In genomic region chr1:224258351-224258750, GRCh38 we compare ENCODE assay signal across 16 cellular contexts.
A peak's percentile ranks its signal among the peaks of the same experiment; 100 is the strongest.
DNase-seq lines count a peak whose midpoint lies in the region; ATAC-seq and TF ChIP-seq lines count a peak whose summit lies in the region.
"Had no signal": no experiment of that assay in that cellular context is flagged by ENCODE, and none has a peak within 500 bp of the region (broad histone marks: within the 10 kb centered on the region; RNA-seq: fewer than 3 reads in every experiment).

No MANE protein-coding gene starts in this region.

- no peak for DNase-seq in T-helper 17 cell
- no peak for DNase-seq in central memory CD8-positive, alpha-beta T cell (ENCODE audit: low spot score in 2 of 2)
- no peak for DNase-seq in AG08396 (ENCODE audit: low spot score)
- no peak for DNase-seq in HEK293T (ENCODE audit: extremely low spot score)
- DNase-seq: 8988T; ACHN; AML-193; Caco-2; Calu3; CD4-positive, alpha-beta T cell; CD8-positive, alpha-beta T cell; DMS79 treated with DMSO at 0.1 percent for 48 hours; GF-D8 had no signal

- TF ChIP-seq CTCF in HEK293 (tag by site-specific recombination; IDR thresholded peaks at IDR 0.05): no peak

- CTCF ChIA-PET in HEK293 (lab: Yijun Ruan, JAX): no interaction called here
- CTCF ChIA-PET in HEK293T (lab: Yijun Ruan, JAX): no interaction called here

- no peak for ATAC-seq in T-helper 17 cell
- no peak for ATAC-seq in central memory CD8-positive, alpha-beta T cell (replicated peaks; ENCODE audit: extremely low read depth, poor library complexity, severe bottlenecking)
- ATAC-seq: CD8-positive, alpha-beta T cell had no signal

- no peak overlapping the region for H3K4me3 Mint-ChIP-seq in T-helper 17 cell
- no peak overlapping the region for H3K4me3 Mint-ChIP-seq in central memory CD8-positive, alpha-beta T cell
- H3K4me3 Mint-ChIP-seq: B cell; CD4-positive, alpha-beta T cell; CD8-positive, alpha-beta T cell had no signal

- H3K27ac ChIP-seq in HEK293 (ENCODE audit: extremely low read depth, low read depth, low read length): no peak overlapping the region
- H3K27ac ChIP-seq: BLaER1 treated with 17β-estradiol and CSF1 and Interleukin-3, amounts not matched to agents 10 nM and 100 nM had no signal

- peaks cover 6% of the 10 kb centered on the region for H3K36me3 Mint-ChIP-seq in T-helper 17 cell (ENCODE audit: low read depth)
- H3K36me3 Mint-ChIP-seq in central memory CD8-positive, alpha-beta T cell (ENCODE audit: insufficient read depth): peaks cover 8% of the 10 kb centered on the region

- H3K27me3 Mint-ChIP-seq in T-helper 17 cell: no peaks in the 10 kb centered on the region
- no peaks in the 10 kb centered on the region for H3K27me3 Mint-ChIP-seq in central memory CD8-positive, alpha-beta T cell
- H3K27me3 Mint-ChIP-seq: B cell; CD4-positive, alpha-beta T cell had no signal

- H3K9me3 Mint-ChIP-seq in central memory CD8-positive, alpha-beta T cell: no peaks in the 10 kb centered on the region
- H3K9me3 Mint-ChIP-seq: CD4-positive, alpha-beta T cell; CD8-positive, alpha-beta T cell had no signal

- no peak overlapping the region for H3K4me3 ChIP-seq in HEK293 (ENCODE audit: low read depth, low read length)
- H3K4me3 ChIP-seq: BLaER1 treated with 17β-estradiol and CSF1 and Interleukin-3, amounts not matched to agents 10 nM and 100 nM had no signal

- H3K4me1 ChIP-seq in HEK293 (ENCODE audit: control insufficient read depth, insufficient read depth, low read length): no peaks in the 10 kb centered on the region
- H3K4me1 ChIP-seq: Caco-2 had no signal

- POLR2A ChIA-PET in HEK293 (lab: Yijun Ruan, JAX): no interaction called here
- POLR2A ChIA-PET in HEK293T (lab: Yijun Ruan, JAX): no interaction called here

- peak overlapping the region; percentile 61 for H3K27ac Mint-ChIP-seq in T-helper 17 cell
- peak overlapping the region; percentile 62 for H3K27ac Mint-ChIP-seq in central memory CD8-positive, alpha-beta T cell (ENCODE audit: low read depth)
- H3K27ac Mint-ChIP-seq: B cell; CD4-positive, alpha-beta T cell; CD8-positive, alpha-beta T cell had no signal

- H3K9me3 ChIP-seq in HEK293 (ENCODE audit: control insufficient read depth, insufficient read depth, low read depth, low read length) (no peaks in the 10 kb centered on the region), T-helper 17 cell (ENCODE audit: control insufficient read depth, low read length, poor library complexity, severe bottlenecking) (no peaks in the 10 kb centered on the region)
- H3K9me3 ChIP-seq: BLaER1 treated with 17β-estradiol and CSF1 and Interleukin-3, amounts not matched to agents 10 nM and 100 nM; Caco-2 had no signal

- peaks cover 19% of the 10 kb centered on the region for H3K4me1 Mint-ChIP-seq in T-helper 17 cell
- H3K4me1 Mint-ChIP-seq in central memory CD8-positive, alpha-beta T cell: no peaks in the 10 kb centered on the region

- peaks cover 2 to 31% of the 10 kb centered on the region in 2 experiments for H3K36me3 ChIP-seq in HEK293 (ENCODE audit: control insufficient read depth in 2 of 2, insufficient read depth in 1 of 2, low read length in 2 of 2)

TF ChIP-seq in HEK293, 187 proteins besides CTCF, POLR2A, EP300 and RAD21:
- TF ChIP-seq KLF16 (tag by site-specific recombination; IDR thresholded peaks at IDR 0.05) (no peak), ZNF140 (tag by site-specific recombination; IDR thresholded peaks at IDR 0.05) (peak; percentile 96), SP3 (tag by site-specific recombination; IDR thresholded peaks at IDR 0.05) (no peak), ZNF600 (tag by site-specific recombination; IDR thresholded peaks at IDR 0.05) (no peak)

TF ChIP-seq in HEK293T, 16 proteins besides CTCF, POLR2A, EP300 and RAD21:
- no peak for TF ChIP-seq ARNT (IDR thresholded peaks at IDR 0.05)
